In the genomic region with DNA sequence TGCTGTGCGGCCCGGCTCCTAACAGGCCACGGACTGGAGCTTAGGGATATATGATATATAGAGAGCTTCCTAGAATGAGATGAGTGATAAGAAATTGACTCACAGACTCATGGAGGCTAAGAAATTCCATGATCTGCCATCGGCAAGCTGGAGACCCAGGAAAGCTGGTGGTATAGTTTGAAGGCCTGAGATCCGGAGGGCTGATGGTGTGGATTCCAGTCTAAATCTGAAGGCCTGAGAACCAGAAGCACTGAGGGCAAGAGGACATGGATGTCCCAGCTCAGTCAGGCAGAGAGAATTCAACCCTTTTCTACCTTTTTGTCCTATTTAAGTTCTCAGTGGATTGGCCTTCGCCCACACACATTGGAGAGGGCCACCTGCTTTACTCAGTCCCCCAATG, we compare ENCODE assay signal across 8 cellular contexts.
"Had no signal": no experiment of that assay in that cellular context is flagged by ENCODE, and none has a peak within 500 bp of the region (broad histone marks: within the 10 kb centered on the region; RNA-seq: fewer than 3 reads in every experiment).

No MANE protein-coding gene starts in this region.

- FAIRE-seq: G401.6, GM12878, GM12891, GM12892, GM18507, GM19239 had no signal

- ATAC-seq: GM12878 had no signal

- DNase-seq: GDM1, GF-D8 had no signal

- H3K4me3 ChIP-seq: GM12878 had no signal
